In genomic region chr10:43912469-43912868, GRCh38 we compare ENCODE assay signal across 21 cellular contexts.
DNase-seq lines count a peak whose midpoint lies in the region; ATAC-seq, FAIRE-seq and TF ChIP-seq lines count a peak whose summit lies in the region.
"Had no signal": no experiment of that assay in that cellular context is flagged by ENCODE, and none has a peak within 500 bp of the region (broad histone marks: within the 10 kb centered on the region; RNA-seq: fewer than 3 reads in every experiment).

No MANE protein-coding gene starts in this region.

- peak overlapping the region; percentile 40 to 79 for H3K27ac Mint-ChIP-seq in stimulated activated naive CD8-positive, alpha-beta T cell treated with anti-CD3 and anti-CD28 coated beads, Interleukin-15, amount 100 ng/mL, for 72 hours
- no peak overlapping the region for H3K27ac Mint-ChIP-seq in activated naive CD8-positive, alpha-beta T cell treated with anti-CD3 and anti-CD28 coated beads, Interleukin-2, amount 50 U/mL, for 24 hours
- H3K27ac Mint-ChIP-seq: B cell; CD4-positive, alpha-beta T cell; GM23338 had no signal

- no peaks in the 10 kb centered on the region for H3K36me3 Mint-ChIP-seq in activated naive CD8-positive, alpha-beta T cell treated with anti-CD3 and anti-CD28 coated beads, Interleukin-2, amount 50 U/mL, for 24 hours (ENCODE audit: low read depth)

- peaks cover 10% of the 10 kb centered on the region for H3K4me1 ChIP-seq in keratinocyte (ENCODE audit: control insufficient read depth, extremely low read depth, insufficient read depth, low read length)

- FAIRE-seq in keratinocyte (lab: Jason Lieb, UNC), result no peak
- FAIRE-seq: GM19239 had no signal

- H3K4me2 ChIP-seq in keratinocyte (ENCODE audit: control insufficient read depth, extremely low read depth, insufficient read depth, low read depth, low read length), result no peak overlapping the region
- H3K4me2 ChIP-seq: GM23338 had no signal

- peaks cover 4 to 9% of the 10 kb centered on the region in 2 donors for H3K9me3 Mint-ChIP-seq in stimulated activated naive CD8-positive, alpha-beta T cell treated with anti-CD3 and anti-CD28 coated beads, Interleukin-15, amount 100 ng/mL, for 72 hours
- no peaks in the 10 kb centered on the region for H3K9me3 Mint-ChIP-seq in activated naive CD8-positive, alpha-beta T cell treated with anti-CD3 and anti-CD28 coated beads, Interleukin-2, amount 50 U/mL, for 24 hours
- H3K9me3 Mint-ChIP-seq: CD4-positive, alpha-beta T cell had no signal

- no peak overlapping the region for H3K9ac ChIP-seq in keratinocyte (ENCODE audit: control insufficient read depth, extremely low read depth, insufficient read depth, low read length)

- ATAC-seq in stimulated activated naive CD8-positive, alpha-beta T cell treated with anti-CD3 and anti-CD28 coated beads, Interleukin-15, amount 100 ng/mL, for 72 hours, result no peak
- ATAC-seq in stimulated activated naive CD8-positive, alpha-beta T cell treated with anti-CD3 and anti-CD28 coated beads, Interleukin-15, Interleukin-2, amounts not matched to agents 100 U/mL and 50 U/mL, for 24 hours, result no peak
- no peak for ATAC-seq in activated naive CD8-positive, alpha-beta T cell treated with anti-CD3 and anti-CD28 coated beads, Interleukin-2, amount 50 U/mL, for 24 hours
- ATAC-seq: GM23338, Panc1 had no signal

- no peak for TF ChIP-seq CTCF in keratinocyte (optimal IDR thresholded peaks at IDR 0.05 in 1 of 3, IDR thresholded peaks at IDR 0.05 in 1 of 3, conservative IDR thresholded peaks at IDR 0.05 in 1 of 3; ENCODE audit: extremely low read depth in 1 of 3, insufficient read depth in 2 of 3, low read length in 3 of 3)
- no peak for TF ChIP-seq CTCF in foreskin fibroblast (IDR thresholded peaks at IDR 0.05; ENCODE audit: low read depth, low read length)

- H3K4me1 Mint-ChIP-seq in stimulated activated naive CD8-positive, alpha-beta T cell treated with anti-CD3 and anti-CD28 coated beads, Interleukin-15, amount 100 ng/mL, for 72 hours, result no peaks in the 10 kb centered on the region
- H3K4me1 Mint-ChIP-seq in activated naive CD8-positive, alpha-beta T cell treated with anti-CD3 and anti-CD28 coated beads, Interleukin-2, amount 50 U/mL, for 24 hours, result no peaks in the 10 kb centered on the region
- H3K4me1 Mint-ChIP-seq: B cell, GM23338 had no signal

- H3K27me3 ChIP-seq in keratinocyte (ENCODE audit: control insufficient read depth, extremely low read depth, insufficient read depth, low read length), result no peaks in the 10 kb centered on the region
- H3K27me3 ChIP-seq: MG63 had no signal

- dilution Hi-C loops in keratinocyte (cut with MboI; ENCODE audit: extremely low pct_ligation_motif_present, low sequenced_read_pairs), result no loop called here

- H2AFZ ChIP-seq in keratinocyte (ENCODE audit: control insufficient read depth, low read length), result peak overlapping the region; percentile 11
- H2AFZ ChIP-seq: GM23338 had no signal

- H3K36me3 ChIP-seq in keratinocyte (ENCODE audit: control insufficient read depth in 2 of 2, extremely low read depth in 1 of 2, insufficient read depth in 2 of 2, low read length in 2 of 2), result no peaks in the 10 kb centered on the region
- H3K36me3 ChIP-seq: MG63 had no signal

- no peaks in the 10 kb centered on the region for H3K9me1 ChIP-seq in keratinocyte (ENCODE audit: control insufficient read depth, extremely low read depth, insufficient read depth, low read length)

- DNase-seq in stimulated activated naive CD8-positive, alpha-beta T cell treated with anti-CD3 and anti-CD28 coated beads, Interleukin-15, amount 100 ng/mL, for 72 hours, result no peak
- DNase-seq in stimulated activated naive CD8-positive, alpha-beta T cell treated with anti-CD3 and anti-CD28 coated beads, Interleukin-15, Interleukin-2, amounts not matched to agents 100 U/mL and 50 U/mL, for 24 hours, result no peak
- DNase-seq in SKM-1 treated with dmso at 0.1 percent for 144 hours (lab: John Stamatoyannopoulos, UW; ENCODE audit: unreplicated experiment) (peak; percentile 20), keratinocyte (ENCODE audit: low read depth, low spot score) (no peak), foreskin fibroblast (no peak), activated T-cell treated with anti-CD3 and anti-CD28 coated beads for 4 hours (no peak)
- no peak for DNase-seq in activated naive CD8-positive, alpha-beta T cell treated with anti-CD3 and anti-CD28 coated beads, Interleukin-2, amount 50 U/mL, for 24 hours
- DNase-seq: Calu3; CD4-positive, alpha-beta T cell; DMS79; KG1; MG63; NCI-H1417; NCI-H1930; NCI-H2171; NCI-H774; Right ventricle myocardium superior had no signal

- H3K79me2 ChIP-seq in keratinocyte (ENCODE audit: control insufficient read depth, insufficient read depth, low read length), result no peaks in the 10 kb centered on the region

- no peaks in the 10 kb centered on the region for H3K27me3 Mint-ChIP-seq in stimulated activated naive CD8-positive, alpha-beta T cell treated with anti-CD3 and anti-CD28 coated beads, Interleukin-15, amount 100 ng/mL, for 72 hours
- no peaks in the 10 kb centered on the region for H3K27me3 Mint-ChIP-seq in activated naive CD8-positive, alpha-beta T cell treated with anti-CD3 and anti-CD28 coated beads, Interleukin-2, amount 50 U/mL, for 24 hours
- H3K27me3 Mint-ChIP-seq: B cell; CD4-positive, alpha-beta T cell had no signal

- H3K27ac ChIP-seq in keratinocyte (ENCODE audit: control insufficient read depth, insufficient read depth, low read length), result no peak overlapping the region

- H3K4me3 Mint-ChIP-seq in stimulated activated naive CD8-positive, alpha-beta T cell treated with anti-CD3 and anti-CD28 coated beads, Interleukin-15, amount 100 ng/mL, for 72 hours, result no peak overlapping the region
- H3K4me3 Mint-ChIP-seq in activated naive CD8-positive, alpha-beta T cell treated with anti-CD3 and anti-CD28 coated beads, Interleukin-2, amount 50 U/mL, for 24 hours, result no peak overlapping the region
- H3K4me3 Mint-ChIP-seq: B cell; CD4-positive, alpha-beta T cell; GM23338 had no signal

- H3K9me3 ChIP-seq in keratinocyte (ENCODE audit: control insufficient read depth, low read depth, low read length), result no peaks in the 10 kb centered on the region
- H3K9me3 ChIP-seq: MG63 had no signal

- no peak overlapping the region for H3K4me3 ChIP-seq in keratinocyte (ENCODE audit: control insufficient read depth in 2 of 3, extremely low read depth in 1 of 3, insufficient read depth in 2 of 3, low read depth in 1 of 3, low read length in 3 of 3)
- H3K4me3 ChIP-seq in foreskin fibroblast (ENCODE audit: low read depth in 1 of 2, low read length in 2 of 2), result no peak overlapping the region
- H3K4me3 ChIP-seq: GM23338, MG63 had no signal

- H4K20me1 ChIP-seq in keratinocyte (ENCODE audit: control insufficient read depth, extremely low read depth, insufficient read depth, low read length), result no peaks in the 10 kb centered on the region
